ENCODE assay signal across 8 cellular contexts in genomic region chrX:154886069-154886788, GRCh38. TPM values are rescaled to one million over a fixed set of nuclear protein-coding genes. Genes with fewer than 3 reads are reported as not detected.
DNase-seq lines count a peak whose midpoint lies in the region; ATAC-seq lines count a peak whose summit lies in the region.
"Not testable (repeated sequence)": the region's sequence is repeated elsewhere in the genome, so short reads cannot be mapped to it uniquely, and the experiment has no call there.

Gene F8A1 (plus strand): TSS chrX:154886355. CDS start chrX:154886375, 20 bp downstream.

- H3K4me1 Mint-ChIP-seq in activated T-helper 2 cell treated with anti-CD3 and anti-CD28 coated beads, Interferon-gamma antibody, Interleukin-2, Interleukin-4, amounts not matched to agents 10 μg/mL and 5 μg/mL and 100 μg/mL, durations not matched to agents 14 hours and 24 hours and 36 hours (ENCODE audit: low read depth), result not testable (repeated sequence)

- not testable (repeated sequence) for H3K27ac Mint-ChIP-seq in activated T-helper 2 cell treated with anti-CD3 and anti-CD28 coated beads, Interferon-gamma antibody, Interleukin-2, Interleukin-4, amounts not matched to agents 10 μg/mL and 5 μg/mL and 100 μg/mL, durations not matched to agents 14 hours and 24 hours and 36 hours

- not testable (repeated sequence) for H3K27me3 Mint-ChIP-seq in activated T-helper 2 cell treated with anti-CD3 and anti-CD28 coated beads, Interferon-gamma antibody, Interleukin-2, Interleukin-4, amounts not matched to agents 10 μg/mL and 5 μg/mL and 100 μg/mL, durations not matched to agents 14 hours and 24 hours and 36 hours (ENCODE audit: low read depth)

- not testable (repeated sequence) for H3K4me1 ChIP-seq in thymus (ENCODE audit: control insufficient read depth, insufficient read depth, low read length)

- not testable (repeated sequence) for H3K4me3 Mint-ChIP-seq in activated T-helper 2 cell treated with anti-CD3 and anti-CD28 coated beads, Interferon-gamma antibody, Interleukin-2, Interleukin-4, amounts not matched to agents 10 μg/mL and 5 μg/mL and 100 μg/mL, durations not matched to agents 14 hours and 24 hours and 36 hours (ENCODE audit: low read depth)

- H3K9me3 ChIP-seq in thymus (ENCODE audit: control insufficient read depth), result not testable (repeated sequence)

- not testable (repeated sequence) for H3K36me3 ChIP-seq in thymus (ENCODE audit: control insufficient read depth, insufficient read depth)

- H3K4me3 ChIP-seq in thymus (ENCODE audit: low read length), result not testable (repeated sequence)

- peak; percentile 11 for DNase-seq in T-helper 22 cell (ENCODE audit: low read depth)
- not testable (repeated sequence) for DNase-seq in activated T-helper 2 cell treated with anti-CD3 and anti-CD28 coated beads, Interferon-gamma antibody, Interleukin-2, Interleukin-4, amounts not matched to agents 10 μg/mL and 5 μg/mL and 100 μg/mL, durations not matched to agents 14 hours and 24 hours and 36 hours (ENCODE audit: low spot score)
- peak; percentile 76 for DNase-seq in Right ventricle myocardium inferior (ENCODE audit: missing footprints)
- peak; percentile 82 for DNase-seq in posterior vena cava (ENCODE audit: low spot score)

- H3K27me3 ChIP-seq in thymus (ENCODE audit: control insufficient read depth, insufficient read depth), result not testable (repeated sequence)

- WGBS in thymus, result 2% methylated on average over 16 of the region's 91 CpGs

- not testable (repeated sequence) for H3K9me3 Mint-ChIP-seq in activated T-helper 2 cell treated with anti-CD3 and anti-CD28 coated beads, Interferon-gamma antibody, Interleukin-2, Interleukin-4, amounts not matched to agents 10 μg/mL and 5 μg/mL and 100 μg/mL, durations not matched to agents 14 hours and 24 hours and 36 hours

- ATAC-seq in GM18517 (IDR thresholded peaks at IDR 0.05; ENCODE audit: unreplicated experiment), result peak; percentile 77
- ATAC-seq in GM21723 (IDR thresholded peaks at IDR 0.05; ENCODE audit: unreplicated experiment), result peak; percentile 65
- ATAC-seq in HG03196 (IDR thresholded peaks at IDR 0.05; ENCODE audit: unreplicated experiment), result peak; percentile 81
- peak; percentile 88 for ATAC-seq in Right ventricle myocardium inferior

- H3K36me3 Mint-ChIP-seq in activated T-helper 2 cell treated with anti-CD3 and anti-CD28 coated beads, Interferon-gamma antibody, Interleukin-2, Interleukin-4, amounts not matched to agents 10 μg/mL and 5 μg/mL and 100 μg/mL, durations not matched to agents 14 hours and 24 hours and 36 hours (ENCODE audit: low read depth), result not testable (repeated sequence)

- intact Hi-C loops in activated T-helper 2 cell treated with anti-CD3 and anti-CD28 coated beads, Interferon-gamma antibody, Interleukin-2, Interleukin-4, amounts not matched to agents 10 μg/mL and 5 μg/mL and 100 μg/mL, durations not matched to agents 14 hours and 24 hours and 36 hours (cut with micrococcal nuclease); Right ventricle myocardium inferior (cut with DNase I); posterior vena cava (cut with DNase I): not testable (repeated sequence)

- not testable (repeated sequence) for H3K27ac ChIP-seq in thymus (ENCODE audit: low read depth)

RNA-seq across cellular contexts. Expression of gene F8A1, which starts in this region (rescaled TPM):
- total RNA-seq in activated T-helper 2 cell treated with anti-CD3 and anti-CD28 coated beads, Interferon-gamma antibody, Interleukin-2, Interleukin-4, amounts not matched to agents 10 μg/mL and 5 μg/mL and 100 μg/mL, durations not matched to agents 14 hours and 24 hours and 36 hours, result 25.6 and 27.0 TPM in 2 replicates
- total RNA-seq in Right ventricle myocardium inferior (33.1 TPM), posterior vena cava (10 to 100 TPM; 14.5 to 21.7 TPM)
- polyA plus RNA-seq in thymus, result 32.2 TPM
